Comparison of ENCODE assay signal across 39 cellular contexts in genomic region chr5:35409361-35409760, GRCh38.
"Had no signal": no experiment of that assay in that cellular context is flagged by ENCODE, and none has a peak within 500 bp of the region (broad histone marks: within the 10 kb centered on the region; RNA-seq: fewer than 3 reads in every experiment).

No MANE protein-coding gene starts in this region.

- H3K36me3 Mint-ChIP-seq: activated naive CD4-positive, alpha-beta T cell treated with anti-CD3 and anti-CD28 coated beads, Interleukin-2, amount 10 ng/mL, durations not matched to agents 7 days and 5 days; activated naive CD4-positive, alpha-beta T cell treated with anti-CD3 and anti-CD28 coated beads, Interleukin-2, amount 50 U/mL, for 24 hours; activated naive CD4-positive, alpha-beta T cell treated with anti-CD3 and anti-CD28 coated beads, Interleukin-2, amount 50 U/mL, for 72 hours; activated naive CD8-positive, alpha-beta T cell; activated naive CD8-positive, alpha-beta T cell treated with anti-CD3 and anti-CD28 coated beads for 36 hours; activated naive CD8-positive, alpha-beta T cell treated with anti-CD3 and anti-CD28 coated beads, Interleukin-2, amount 10 ng/mL, durations not matched to agents 7 days and 5 days; brain had no signal

- H3K36me3 ChIP-seq: adrenal gland, ascending aorta, brain microvascular endothelial cell, breast epithelium, cardiac muscle cell had no signal

- H3K27ac Mint-ChIP-seq: activated naive CD4-positive, alpha-beta T cell treated with anti-CD3 and anti-CD28 coated beads for 36 hours; activated naive CD4-positive, alpha-beta T cell treated with anti-CD3 and anti-CD28 coated beads, Interleukin-2, amount 10 ng/mL, durations not matched to agents 7 days and 5 days; activated naive CD4-positive, alpha-beta T cell treated with anti-CD3 and anti-CD28 coated beads, Interleukin-2, amount 50 U/mL, for 24 hours; activated naive CD4-positive, alpha-beta T cell treated with anti-CD3 and anti-CD28 coated beads, Interleukin-2, amount 50 U/mL, for 72 hours; activated naive CD8-positive, alpha-beta T cell; activated naive CD8-positive, alpha-beta T cell treated with anti-CD3 and anti-CD28 coated beads for 36 hours; activated naive CD8-positive, alpha-beta T cell treated with anti-CD3 and anti-CD28 coated beads, Interleukin-2, amount 10 ng/mL, durations not matched to agents 7 days and 5 days; activated naive CD8-positive, alpha-beta T cell treated with anti-CD3 and anti-CD28 coated beads, Interleukin-2, amount 50 U/mL, for 24 hours; activated T-cell treated with anti-CD3 and anti-CD28 coated beads, Interleukin-2, amount 50 U/mL, for 24 hours; activated T-cell treated with anti-CD3 and anti-CD28 coated beads, Interleukin-2, amount 50 U/mL, for 72 hours; activated T-helper 1 cell treated with anti-CD3 and anti-CD28 coated beads, Interleukin-12 subunit alpha, Interleukin-12 subunit beta, Interleukin-2, Interleukin-4 antibody, amounts not matched to agents 30 ng/mL and 10 ng/mL and 1 ng/mL, durations not matched to agents 14 hours and 24 hours and 36 hours; activated T-helper 17 cell treated with anti-CD3 and anti-CD28 coated beads, Interleukin-2, amount 50 U/mL, for 72 hours; activated T-helper 2 cell treated with anti-CD3 and anti-CD28 coated beads, Interferon-gamma antibody, Interleukin-2, Interleukin-4, amounts not matched to agents 10 μg/mL and 5 μg/mL and 100 μg/mL, durations not matched to agents 14 hours and 24 hours and 36 hours; brain had no signal

- H3K27me3 ChIP-seq: adrenal gland, ascending aorta, body of pancreas, brain microvascular endothelial cell, breast epithelium, cardiac muscle cell had no signal

- H3K27me3 Mint-ChIP-seq: activated naive CD4-positive, alpha-beta T cell treated with anti-CD3 and anti-CD28 coated beads, Interleukin-2, amount 10 ng/mL, durations not matched to agents 7 days and 5 days; activated naive CD8-positive, alpha-beta T cell treated with anti-CD3 and anti-CD28 coated beads, Interleukin-2, amount 10 ng/mL, durations not matched to agents 7 days and 5 days; activated naive CD8-positive, alpha-beta T cell treated with anti-CD3 and anti-CD28 coated beads, Interleukin-2, amount 50 U/mL, for 24 hours; central memory CD8-positive, alpha-beta T cell had no signal

- H3K4me1 ChIP-seq: adrenal gland, ascending aorta, body of pancreas, breast epithelium had no signal

- H3K4me3 ChIP-seq: adrenal gland, ascending aorta, body of pancreas, breast epithelium, cardiac muscle cell had no signal

- H3K4me3 Mint-ChIP-seq: activated naive CD4-positive, alpha-beta T cell treated with anti-CD3 and anti-CD28 coated beads for 36 hours; activated naive CD4-positive, alpha-beta T cell treated with anti-CD3 and anti-CD28 coated beads, Interleukin-2, amount 10 ng/mL, durations not matched to agents 7 days and 5 days; activated naive CD4-positive, alpha-beta T cell treated with anti-CD3 and anti-CD28 coated beads, Interleukin-2, amount 50 U/mL, for 24 hours; activated naive CD8-positive, alpha-beta T cell; activated naive CD8-positive, alpha-beta T cell treated with anti-CD3 and anti-CD28 coated beads for 36 hours; activated naive CD8-positive, alpha-beta T cell treated with anti-CD3 and anti-CD28 coated beads, Interleukin-2, amount 10 ng/mL, durations not matched to agents 7 days and 5 days; activated naive CD8-positive, alpha-beta T cell treated with anti-CD3 and anti-CD28 coated beads, Interleukin-2, amount 50 U/mL, for 24 hours; activated T-cell treated with anti-CD3 and anti-CD28 coated beads, Interleukin-2, amount 50 U/mL, for 24 hours; activated T-cell treated with anti-CD3 and anti-CD28 coated beads, Interleukin-2, amount 50 U/mL, for 4 hours; activated T-cell treated with anti-CD3 and anti-CD28 coated beads, Interleukin-2, amount 50 U/mL, for 72 hours; activated T-helper 1 cell treated with anti-CD3 and anti-CD28 coated beads, Interleukin-12 subunit alpha, Interleukin-12 subunit beta, Interleukin-2, Interleukin-4 antibody, amounts not matched to agents 30 ng/mL and 10 ng/mL and 1 ng/mL, durations not matched to agents 14 hours and 24 hours and 36 hours; activated T-helper 17 cell treated with anti-CD3 and anti-CD28 coated beads, Interleukin-2, amount 50 U/mL, for 72 hours; brain; central memory CD8-positive, alpha-beta T cell had no signal

- FAIRE-seq: astrocyte, bronchial epithelial cell had no signal

- ATAC-seq: activated naive CD4-positive, alpha-beta T cell treated with anti-CD3 and anti-CD28 coated beads, Interleukin-2, amount 50 U/mL, for 72 hours; activated naive CD8-positive, alpha-beta T cell treated with anti-CD3 and anti-CD28 coated beads, Interleukin-2, amount 50 U/mL, for 24 hours; activated T-cell treated with anti-CD3 and anti-CD28 coated beads, Interleukin-2, amount 50 U/mL, for 4 hours; activated T-cell treated with anti-CD3 and anti-CD28 coated beads, Interleukin-2, amount 50 U/mL, for 72 hours; activated T-helper 17 cell treated with anti-CD3 and anti-CD28 coated beads, Interleukin-2, amount 50 U/mL, for 72 hours; body of pancreas had no signal

- H3K27ac ChIP-seq: adrenal gland, ascending aorta, body of pancreas, brain microvascular endothelial cell, breast epithelium, cardiac muscle cell had no signal

- H3K9me3 ChIP-seq: adrenal gland, ascending aorta, body of pancreas, breast epithelium had no signal

- H3K4me1 Mint-ChIP-seq: activated naive CD4-positive, alpha-beta T cell treated with anti-CD3 and anti-CD28 coated beads, Interleukin-2, amount 10 ng/mL, durations not matched to agents 7 days and 5 days; activated naive CD4-positive, alpha-beta T cell treated with anti-CD3 and anti-CD28 coated beads, Interleukin-2, amount 50 U/mL, for 24 hours; activated naive CD8-positive, alpha-beta T cell treated with anti-CD3 and anti-CD28 coated beads for 36 hours; activated naive CD8-positive, alpha-beta T cell treated with anti-CD3 and anti-CD28 coated beads, Interleukin-2, amount 10 ng/mL, durations not matched to agents 7 days and 5 days; activated naive CD8-positive, alpha-beta T cell treated with anti-CD3 and anti-CD28 coated beads, Interleukin-2, amount 50 U/mL, for 24 hours; activated T-helper 17 cell treated with anti-CD3 and anti-CD28 coated beads, Interleukin-2, amount 50 U/mL, for 72 hours; brain; central memory CD8-positive, alpha-beta T cell had no signal

- DNase-seq: activated effector memory CD4-positive, alpha-beta T cell treated with anti-CD3 and anti-CD28 coated beads, Interleukin-2, amount 50 U/mL, for 16 hours; activated gamma-delta T cell; activated gamma-delta T cell treated with Interleukin-2 at 50 U/mL for 16 hours; activated naive CD4-positive, alpha-beta T cell; activated naive CD4-positive, alpha-beta T cell treated with anti-CD3 and anti-CD28 coated beads for 36 hours; activated naive CD4-positive, alpha-beta T cell treated with anti-CD3 and anti-CD28 coated beads, Interleukin-2, amount 10 ng/mL, durations not matched to agents 7 days and 5 days; activated naive CD4-positive, alpha-beta T cell treated with anti-CD3 and anti-CD28 coated beads, Interleukin-2, amount 50 U/mL, for 16 hours; activated naive CD4-positive, alpha-beta T cell treated with Interleukin-2 at 50 U/mL for 16 hours; activated naive CD8-positive, alpha-beta T cell treated with anti-CD3 and anti-CD28 coated beads for 36 hours; activated naive CD8-positive, alpha-beta T cell treated with anti-CD3 and anti-CD28 coated beads, Interleukin-2, amount 10 ng/mL, durations not matched to agents 7 days and 5 days; activated naive CD8-positive, alpha-beta T cell treated with anti-CD3 and anti-CD28 coated beads, Interleukin-2, amount 50 U/mL, for 24 hours; activated T-cell treated with anti-CD3 and anti-CD28 coated beads, Interleukin-2, amount 50 U/mL, for 1 hour; activated T-cell treated with anti-CD3 and anti-CD28 coated beads, Interleukin-2, amount 50 U/mL, for 24 hours; activated T-cell treated with anti-CD3 and anti-CD28 coated beads, Interleukin-2, amount 50 U/mL, for 4 hours; activated T-cell treated with anti-CD3 and anti-CD28 coated beads, Interleukin-2, amount 50 U/mL, for 48 hours; activated T-cell treated with anti-CD3 and anti-CD28 coated beads, Interleukin-2, amount 50 U/mL, for 72 hours; adrenal gland; amniotic stem cell; amygdala; anterior cingulate cortex; aorta; body of pancreas; brain microvascular endothelial cell; caudate nucleus; central memory CD4-positive, alpha-beta T cell; cerebellar nuclear complex had no signal

- H3K9me3 Mint-ChIP-seq: activated naive CD4-positive, alpha-beta T cell treated with anti-CD3 and anti-CD28 coated beads, Interleukin-2, amount 10 ng/mL, durations not matched to agents 7 days and 5 days; activated T-helper 17 cell treated with anti-CD3 and anti-CD28 coated beads, Interleukin-2, amount 50 U/mL, for 72 hours; activated T-helper 2 cell treated with anti-CD3 and anti-CD28 coated beads, Interferon-gamma antibody, Interleukin-2, Interleukin-4, amounts not matched to agents 10 μg/mL and 5 μg/mL and 100 μg/mL, durations not matched to agents 14 hours and 24 hours and 36 hours; central memory CD8-positive, alpha-beta T cell had no signal
